12 cellular contexts compared by ENCODE assay signal in the genomic region with DNA sequence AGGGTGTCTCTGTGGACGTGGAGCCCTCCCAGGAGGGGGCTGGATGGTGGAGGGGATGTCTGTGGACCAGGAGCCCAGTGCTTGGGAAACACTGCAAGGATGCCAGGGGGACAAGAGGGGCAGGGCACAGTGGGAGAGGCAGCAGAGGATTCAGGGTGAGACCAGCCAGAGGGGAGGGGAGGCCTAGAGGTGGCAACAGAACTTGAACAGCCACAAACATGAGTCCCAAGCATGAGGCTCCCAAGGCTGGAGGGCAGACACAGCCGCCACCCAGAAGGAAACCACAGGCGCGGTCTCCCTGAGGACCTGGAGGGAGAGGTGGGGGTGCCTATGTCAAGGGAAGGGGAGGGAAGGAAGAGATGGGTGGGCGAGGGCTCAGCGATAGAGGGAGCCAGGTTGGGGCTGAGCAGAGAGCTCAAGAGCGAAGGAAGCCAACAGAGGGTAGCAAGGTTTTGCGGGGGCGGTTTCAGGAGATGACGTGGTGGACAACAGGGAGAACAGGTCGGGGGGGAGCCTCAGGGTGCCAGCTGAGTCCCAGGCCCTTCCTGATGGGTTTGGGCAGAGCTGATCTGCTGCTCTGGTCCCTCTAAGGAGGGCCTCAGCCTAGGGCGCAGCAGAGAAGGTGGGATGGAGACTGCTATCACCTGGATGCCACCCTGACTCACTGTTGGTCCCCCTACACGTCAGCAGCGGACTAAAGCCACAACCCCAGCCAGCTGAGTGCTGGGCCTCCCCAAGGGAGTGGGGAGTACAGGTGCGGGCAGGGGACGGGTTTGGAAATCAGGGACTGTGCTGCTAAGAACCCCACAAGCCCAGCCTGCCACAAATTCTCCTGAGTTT. TPM values are rescaled to one million over a fixed set of nuclear protein-coding genes. Genes with fewer than 3 reads are reported as not detected.
DNase-seq lines count a peak whose midpoint lies in the region; ATAC-seq and TF ChIP-seq lines count a peak whose summit lies in the region.
"Had no signal": no experiment of that assay in that cellular context is flagged by ENCODE, and none has a peak within 500 bp of the region (broad histone marks: within the 10 kb centered on the region; RNA-seq: fewer than 3 reads in every experiment).

No MANE protein-coding gene starts in this region.

- peaks cover 22% of the 10 kb centered on the region for H3K36me3 Mint-ChIP-seq in activated T-cell treated with anti-CD3 and anti-CD28 coated beads, Interleukin-2, amount 50 U/mL, for 4 hours (ENCODE audit: insufficient read depth)
- peaks cover 8 to 10% of the 10 kb centered on the region in 2 donors for H3K36me3 Mint-ChIP-seq in naive B cell

- no peaks in the 10 kb centered on the region for H3K4me1 ChIP-seq in ascending aorta
- H3K4me1 ChIP-seq: body of pancreas had no signal

- peaks cover 30% of the 10 kb centered on the region for H3K4me1 Mint-ChIP-seq in activated T-cell treated with anti-CD3 and anti-CD28 coated beads, Interleukin-2, amount 50 U/mL, for 4 hours (ENCODE audit: low read depth)
- peaks cover 55 to 64% (median 64%) of the 10 kb centered on the region in 3 donors for H3K4me1 Mint-ChIP-seq in naive B cell

- no peaks in the 10 kb centered on the region for H3K9me3 Mint-ChIP-seq in activated T-cell treated with anti-CD3 and anti-CD28 coated beads, Interleukin-2, amount 50 U/mL, for 4 hours
- H3K9me3 Mint-ChIP-seq in naive B cell: no peaks in the 10 kb centered on the region

- H3K27me3 ChIP-seq in GM06990 (replicated peaks; ENCODE audit: control insufficient read depth, insufficient read depth, low read length) (no peaks in the 10 kb centered on the region), ascending aorta (no peaks in the 10 kb centered on the region)
- H3K27me3 ChIP-seq: body of pancreas, hepatocyte had no signal

- peak overlapping the region in 1 of 2 donors; percentile 8 for H3K27ac ChIP-seq in ascending aorta
- H3K27ac ChIP-seq: body of pancreas, hepatocyte had no signal

- TF ChIP-seq CTCF in GM06990 (IDR thresholded peaks at IDR 0.05; ENCODE audit: insufficient read depth, low read length, poor library complexity, severe bottlenecking) (peak; percentile 17), ascending aorta (IDR thresholded peaks at IDR 0.05) (no peak)

- peak overlapping the region; percentile 98 to 100 (median 100) for H3K27ac Mint-ChIP-seq in naive B cell

- H3K4me3 Mint-ChIP-seq in activated T-cell treated with anti-CD3 and anti-CD28 coated beads, Interleukin-2, amount 50 U/mL, for 4 hours: no peak overlapping the region
- H3K4me3 Mint-ChIP-seq in naive B cell: peak overlapping the region; percentile 19 to 70 (median 62)

- no peaks in the 10 kb centered on the region for H3K27me3 Mint-ChIP-seq in activated T-cell treated with anti-CD3 and anti-CD28 coated beads, Interleukin-2, amount 50 U/mL, for 4 hours (ENCODE audit: low read depth)
- H3K27me3 Mint-ChIP-seq in naive B cell: no peaks in the 10 kb centered on the region

- intact Hi-C loops in ascending aorta (cut with DNase I): no loop called here

- H3K4me3 ChIP-seq in GM06990 (replicated peaks; ENCODE audit: low read depth, low read length) (no peak overlapping the region), ascending aorta (no peak overlapping the region)
- H3K4me3 ChIP-seq: body of pancreas, hepatocyte had no signal

- H3K9me3 ChIP-seq in ascending aorta: no peaks in the 10 kb centered on the region
- H3K9me3 ChIP-seq: body of pancreas had no signal

- DNase-seq in GM06990 (ENCODE audit: extremely low read depth, insufficient read length) (peak; percentile 75), naive B cell (peak; percentile 42), ascending aorta (ENCODE audit: low spot score in 2 of 2) (no peak), SHP77 treated with DMSO at 0.1 percent for 48 hours (lab: John Stamatoyannopoulos, UW) (no peak), NCI-H748 treated with DMSO at 0.1 percent for 48 hours (lab: John Stamatoyannopoulos, UW) (no peak)
- DNase-seq in activated T-cell treated with anti-CD3 and anti-CD28 coated beads, Interleukin-2, amount 50 U/mL, for 4 hours: peak; percentile 25
- DNase-seq: body of pancreas, H7 had no signal

- no peaks in the 10 kb centered on the region; the same call in 1 of the 2 replicates for H3K36me3 ChIP-seq in GM06990 (ENCODE audit: control insufficient read depth, insufficient read depth, low read length)
- peaks cover 20 to 38% of the 10 kb centered on the region in 2 donors for H3K36me3 ChIP-seq in ascending aorta

- ATAC-seq in HG02642 (IDR thresholded peaks at IDR 0.05; ENCODE audit: poor library complexity, unreplicated experiment) (peak; percentile 30), naive B cell (ENCODE audit: low read depth in 2 of 2) (no peak), GM19395 (IDR thresholded peaks at IDR 0.05; ENCODE audit: unreplicated experiment) (no peak)
- ATAC-seq in activated T-cell treated with anti-CD3 and anti-CD28 coated beads, Interleukin-2, amount 50 U/mL, for 4 hours: peak; percentile 6 to 33
- ATAC-seq: body of pancreas had no signal

RNA-seq across cellular contexts. Expression of a gene that starts 6.7 kb away (rescaled TPM):
- total RNA-seq in activated T-cell treated with anti-CD3 and anti-CD28 coated beads, Interleukin-2, amount 50 U/mL, for 4 hours: 1 to 10 TPM in 2 of 3 donors, under 1 TPM in 1; 0.38 to 6.6 (median 1.1) TPM
- polyA plus RNA-seq in naive B cell (ENCODE audit: low read depth in 6 of 6): 1 to 10 TPM in 1 of 6 donors, under 1 TPM in 4, not detected in 1; 0.53 to 1.8 (median 0.53) TPM
- 25.8 TPM for total RNA-seq in ascending aorta

RNA-seq across cellular contexts. Expression of a gene that starts 8.7 kb away (rescaled TPM):
- total RNA-seq in activated T-cell treated with anti-CD3 and anti-CD28 coated beads, Interleukin-2, amount 50 U/mL, for 4 hours: 10 to 100 TPM; 29.2 to 48.8 (median 34.3) TPM
- 10 to 100 TPM in 2 of 6 donors, 1 to 10 TPM in 4; 3.5 to 28.7 (median 7.0) TPM for polyA plus RNA-seq in naive B cell (ENCODE audit: low read depth in 6 of 6)
- total RNA-seq in ascending aorta: 67.2 TPM

RNA-seq across cellular contexts. Expression of a gene that starts 59.1 kb away (rescaled TPM):
- total RNA-seq in activated T-cell treated with anti-CD3 and anti-CD28 coated beads, Interleukin-2, amount 50 U/mL, for 4 hours: not detected
- 10 to 100 TPM in 1 of 6 donors, 1 to 10 TPM in 5; 5.0 to 10.3 (median 8.5) TPM for polyA plus RNA-seq in naive B cell (ENCODE audit: low read depth in 6 of 6)
- not detected for total RNA-seq in ascending aorta
- total RNA-seq: body of pancreas, H7, hepatocyte, pulmonary artery endothelial cell had no signal

Comparison
In these comparisons a context has a peak if more than half of its experiments do, and no peak if none do; other contexts are left out.
1. DNase-seq: peak in GM06990 (single experiment), activated T-cell treated with anti-CD3 and anti-CD28 coated beads, Interleukin-2, amount 50 U/mL, for 4 hours (single experiment) and naive B cell (single experiment); none in ascending aorta (0 of 2), SHP77 treated with DMSO at 0.1 percent for 48 hours (single experiment) and NCI-H748 treated with DMSO at 0.1 percent for 48 hours (single experiment).
2. ATAC-seq: peak in HG02642 (single experiment) and activated T-cell treated with anti-CD3 and anti-CD28 coated beads, Interleukin-2, amount 50 U/mL, for 4 hours (2 of 2); none in naive B cell (0 of 2) and GM19395 (single experiment).